Comparison of ENCODE assay signal across 19 cellular contexts in genomic region chr1:111175349-111175748, GRCh38. TPM values are rescaled to one million over a fixed set of nuclear protein-coding genes. Genes with fewer than 3 reads are reported as not detected.
DNase-seq lines count a peak whose midpoint lies in the region; ATAC-seq, FAIRE-seq and TF ChIP-seq lines count a peak whose summit lies in the region.
"Had no signal": no experiment of that assay in that cellular context is flagged by ENCODE, and none has a peak within 500 bp of the region (broad histone marks: within the 10 kb centered on the region; RNA-seq: fewer than 3 reads in every experiment).

No MANE protein-coding gene starts in this region.

- H3K4me3 Mint-ChIP-seq in CD4-positive, alpha-beta T cell: no peak overlapping the region
- no peak overlapping the region for H3K4me3 Mint-ChIP-seq in memory B cell
- no peak overlapping the region for H3K4me3 Mint-ChIP-seq in activated naive CD4-positive, alpha-beta T cell treated with anti-CD3 and anti-CD28 coated beads for 36 hours
- H3K4me3 Mint-ChIP-seq: HFFc6 had no signal

- H3K27ac Mint-ChIP-seq in CD4-positive, alpha-beta T cell: peak overlapping the region; percentile 53
- H3K27ac Mint-ChIP-seq in memory B cell: peak overlapping the region; percentile 71
- H3K27ac Mint-ChIP-seq in activated naive CD4-positive, alpha-beta T cell treated with anti-CD3 and anti-CD28 coated beads for 36 hours: no peak overlapping the region
- H3K27ac Mint-ChIP-seq: HFFc6 had no signal

- H3K4me1 Mint-ChIP-seq in CD4-positive, alpha-beta T cell (ENCODE audit: low read depth): peaks cover 81% of the 10 kb centered on the region
- peaks cover 27% of the 10 kb centered on the region for H3K4me1 Mint-ChIP-seq in memory B cell
- H3K4me1 Mint-ChIP-seq in activated naive CD4-positive, alpha-beta T cell treated with anti-CD3 and anti-CD28 coated beads for 36 hours (ENCODE audit: low read depth): peaks cover 37% of the 10 kb centered on the region

- H3K27me3 Mint-ChIP-seq in CD4-positive, alpha-beta T cell: no peaks in the 10 kb centered on the region
- H3K27me3 Mint-ChIP-seq in memory B cell: no peaks in the 10 kb centered on the region
- no peaks in the 10 kb centered on the region for H3K27me3 Mint-ChIP-seq in activated naive CD4-positive, alpha-beta T cell treated with anti-CD3 and anti-CD28 coated beads for 36 hours (ENCODE audit: low read depth)

- in situ Hi-C loops in IMR-90 (cut with MboI; ENCODE audit: low sequenced_read_pairs): no loop called here

- H2BK120ac ChIP-seq in IMR-90 (ENCODE audit: low read depth, low read length): no peak overlapping the region
- H2BK120ac ChIP-seq in H1 (replicated peaks; ENCODE audit: low read depth, low read length): no peak overlapping the region

- H2BK20ac ChIP-seq in IMR-90 (ENCODE audit: low read depth, low read length) (no peak overlapping the region), H1 (ENCODE audit: low read length) (no peak overlapping the region)

- H3K14ac ChIP-seq in IMR-90 (replicated peaks; ENCODE audit: low read depth, low read length): no peak overlapping the region
- no peak overlapping the region for H3K14ac ChIP-seq in H1 (ENCODE audit: insufficient read length)

- H3K56ac ChIP-seq in IMR-90 (ENCODE audit: extremely low read depth, insufficient read depth, low read length) (no peak overlapping the region), H1 (replicated peaks; ENCODE audit: insufficient read length, low read depth, low read length) (no peak overlapping the region)

- POLR2A ChIA-PET in CD4-positive, alpha-beta T cell (lab: Charles Lee): interaction anchor here (0.7 to 1.7 kb wide), 4 partner anchors 9 to 36 kb away, joined by 3 to 8 read pairs (median 4); no protein-coding TSS in a partner anchor
- POLR2A ChIA-PET in IMR-90 (lab: Charles Lee; ENCODE audit: unreplicated experiment): no interaction called here
- POLR2A ChIA-PET in H1 (lab: Charles Lee; ENCODE audit: partially characterized antibody): interaction anchor here (1.6 kb wide), 1 partner anchor 16 kb away, joined by 4 read pairs; no protein-coding TSS in a partner anchor

- H3K9ac ChIP-seq in IMR-90 (ENCODE audit: low read depth, low read length) (no peak overlapping the region), H1 (replicated peaks in 1 of 4; ENCODE audit: extremely low read depth in 1 of 4, low read depth in 3 of 4, low read length in 3 of 4) (no peak overlapping the region)
- H3K9ac ChIP-seq: BLaER1 treated with 17β-estradiol and CSF1 and Interleukin-3, amounts not matched to agents 10 nM and 100 nM; GM23248 had no signal

- intact Hi-C loops in CD4-positive, alpha-beta T cell (cut with DNase I, micrococcal nuclease): loop anchor here in 1 of 2 experiments (5.0 kb wide), 1 partner anchor 33 kb away; the partner anchor contains the start of genes CEPT1 and DRAM2
- intact Hi-C loops in IMR-90 (cut with micrococcal nuclease) (no loop called here), breast epithelium (cut with DNase I; ENCODE audit: low total_unique reads) (no loop called here), prostate gland (cut with DNase I) (no loop called here)
- intact Hi-C loops in activated naive CD4-positive, alpha-beta T cell treated with anti-CD3 and anti-CD28 coated beads for 36 hours (cut with micrococcal nuclease): no loop called here

- H3K36me3 ChIP-seq in IMR-90 (ENCODE audit: control insufficient read depth, insufficient read depth, low read length) (peaks cover 5% of the 10 kb centered on the region), H1 (ENCODE audit: control insufficient read depth in 2 of 4, insufficient read depth in 4 of 4, low read length in 3 of 4) (peaks cover 0 to 14% (median 0%) of the 10 kb centered on the region in 4 experiments; a peak in 1 of 8 replicates), breast epithelium (peaks cover 2% of the 10 kb centered on the region), prostate gland (no peaks in the 10 kb centered on the region)

- TF ChIP-seq CTCF in CD4-positive, alpha-beta T cell (IDR thresholded peaks at IDR 0.05): no peak
- TF ChIP-seq CTCF in IMR-90 (conservative IDR thresholded peaks at IDR 0.05; ENCODE audit: low read depth, low read length) (no peak), H1 (IDR thresholded peaks at IDR 0.05; ENCODE audit: control extremely low read depth in 1 of 3, insufficient read depth in 1 of 3, low read depth in 1 of 3, low read length in 3 of 3) (no peak), breast epithelium (IDR thresholded peaks at IDR 0.05) (no peak), prostate gland (IDR thresholded peaks at IDR 0.05) (no peak)

- H3K23ac ChIP-seq in IMR-90 (ENCODE audit: low read depth, low read length): no peak overlapping the region
- no peak overlapping the region for H3K23ac ChIP-seq in H1 (ENCODE audit: insufficient read length)

- no peak overlapping the region for H4K91ac ChIP-seq in IMR-90 (ENCODE audit: insufficient read depth, low read depth, low read length)
- H4K91ac ChIP-seq in H1 (replicated peaks; ENCODE audit: insufficient read length, low read length): no peak overlapping the region

- no peaks in the 10 kb centered on the region for H3K23me2 ChIP-seq in H1 (ENCODE audit: low read depth, low read length)

- no peak overlapping the region for H3K4me2 ChIP-seq in IMR-90 (ENCODE audit: low read depth, low read length)
- no peak overlapping the region for H3K4me2 ChIP-seq in H1 (ENCODE audit: insufficient read depth in 1 of 2, low read depth in 2 of 2, low read length in 2 of 2)
- H3K4me2 ChIP-seq: BLaER1 treated with 17β-estradiol and CSF1 and Interleukin-3, amounts not matched to agents 10 nM and 100 nM had no signal

- peaks cover 88% of the 10 kb centered on the region for H3K36me3 Mint-ChIP-seq in CD4-positive, alpha-beta T cell (ENCODE audit: low read depth)
- peaks cover 30% of the 10 kb centered on the region for H3K36me3 Mint-ChIP-seq in memory B cell
- peaks cover 28% of the 10 kb centered on the region for H3K36me3 Mint-ChIP-seq in activated naive CD4-positive, alpha-beta T cell treated with anti-CD3 and anti-CD28 coated beads for 36 hours (ENCODE audit: low read depth)

- H2BK15ac ChIP-seq in IMR-90 (ENCODE audit: low read depth, low read length) (no peak overlapping the region), H1 (ENCODE audit: low read length) (no peak overlapping the region)

- TF ChIP-seq POLR2A in IMR-90 (IDR thresholded peaks at IDR 0.05; ENCODE audit: low read depth, low read length) (no peak), H1 (IDR thresholded peaks at IDR 0.05; ENCODE audit: control extremely low read depth in 1 of 2, low read depth in 2 of 2, low read length in 2 of 2) (no peak), breast epithelium (IDR thresholded peaks at IDR 0.05) (no peak), prostate gland (IDR thresholded peaks at IDR 0.05) (no peak)

- CTCF ChIA-PET in CD4-positive, alpha-beta T cell (lab: Charles Lee): no interaction called here
- CTCF ChIA-PET in IMR-90 (lab: Yijun Ruan, JAX): no interaction called here
- CTCF ChIA-PET in H1 (lab: Charles Lee; ENCODE audit: partially characterized antibody): interaction anchor here (0.8 kb wide), 1 partner anchor 130 kb away, joined by 4 read pairs; no protein-coding TSS in a partner anchor
- CTCF ChIA-PET in activated naive CD4-positive, alpha-beta T cell treated with anti-CD3 and anti-CD28 coated beads for 36 hours (lab: Charles Lee): interaction anchor here (1.1 kb wide), 1 partner anchor 36 kb away, joined by 3 read pairs; the partner anchor contains the start of gene DRAM2

- no peaks in the 10 kb centered on the region for H3K27me3 ChIP-seq in CD4-positive, alpha-beta T cell (ENCODE audit: control insufficient read depth, insufficient read depth, low read length)
- H3K27me3 ChIP-seq in IMR-90 (ENCODE audit: control insufficient read depth, insufficient read depth, low read length) (no peaks in the 10 kb centered on the region), H1 (replicated peaks in 1 of 4; ENCODE audit: control insufficient read depth in 3 of 4, extremely low read depth in 1 of 4, insufficient read depth in 3 of 4, low read length in 3 of 4) (no peaks in the 10 kb centered on the region), breast epithelium (no peaks in the 10 kb centered on the region), prostate gland (replicated peaks; ENCODE audit: insufficient read depth) (no peaks in the 10 kb centered on the region)
- H3K27me3 ChIP-seq: BLaER1 treated with 17β-estradiol and CSF1 and Interleukin-3, amounts not matched to agents 10 nM and 100 nM had no signal

- BruUV-seq in IMR-90 (replicated peaks; lab: Mats Ljungman, UMichigan): no TSS peak

- H2AFZ ChIP-seq in IMR-90 (replicated peaks; ENCODE audit: low read length, poor library complexity) (no peak overlapping the region), H1 (ENCODE audit: low read length) (no peak overlapping the region)
- H2AFZ ChIP-seq: GM23248 had no signal

- no peaks in the 10 kb centered on the region for H4K20me1 ChIP-seq in IMR-90 (ENCODE audit: insufficient read depth, low read length)
- peaks cover 0 to 2% of the 10 kb centered on the region in 2 experiments for H4K20me1 ChIP-seq in H1 (replicated peaks in 1 of 2; ENCODE audit: control insufficient read depth in 1 of 2, insufficient read depth in 2 of 2, low read length in 2 of 2)

- TF ChIP-seq RAD21 in IMR-90 (IDR thresholded peaks at IDR 0.05; ENCODE audit: low read length) (no peak), H1 (IDR thresholded peaks at IDR 0.05 in 1 of 2, conservative IDR thresholded peaks at IDR 0.05 in 1 of 2; ENCODE audit: low read depth in 2 of 2, low read length in 2 of 2) (no peak)

- no peaks in the 10 kb centered on the region for H3K9me3 Mint-ChIP-seq in CD4-positive, alpha-beta T cell
- H3K9me3 Mint-ChIP-seq in memory B cell: no peaks in the 10 kb centered on the region
- H3K9me3 Mint-ChIP-seq in activated naive CD4-positive, alpha-beta T cell treated with anti-CD3 and anti-CD28 coated beads for 36 hours: no peaks in the 10 kb centered on the region
- H3K9me3 Mint-ChIP-seq: HFFc6 had no signal

- H2BK12ac ChIP-seq in H1 (ENCODE audit: low read depth, low read length): no peak overlapping the region

- no peak for ATAC-seq in CD4-positive, alpha-beta T cell (ENCODE audit: poor library complexity)
- ATAC-seq in IMR-90 (ENCODE audit: low read depth) (no peak), memory B cell (ENCODE audit: low read depth) (no peak)

- no peak for FAIRE-seq in H1 (lab: Jason Lieb, UNC)
- FAIRE-seq: D721Med, H54, HTR-8/SVneo had no signal

- no peak overlapping the region for H3K18ac ChIP-seq in IMR-90 (ENCODE audit: low read depth, low read length)
- H3K18ac ChIP-seq in H1 (ENCODE audit: extremely low read depth, low read length): no peak overlapping the region

- H3K4me1 ChIP-seq in IMR-90 (ENCODE audit: control insufficient read depth, insufficient read depth, low read length) (no peaks in the 10 kb centered on the region), H1 (replicated peaks in 1 of 4; ENCODE audit: control insufficient read depth in 3 of 4, insufficient read depth in 4 of 4, low read length in 3 of 4) (no peaks in the 10 kb centered on the region), breast epithelium (no peaks in the 10 kb centered on the region), prostate gland (replicated peaks) (no peaks in the 10 kb centered on the region)
- H3K4me1 ChIP-seq: BLaER1 treated with 17β-estradiol and CSF1 and Interleukin-3, amounts not matched to agents 10 nM and 100 nM; Caco-2 had no signal

- no CpG with 5 or more reads among the region's 3 CpGs for WGBS in IMR-90 (ENCODE audit: extremely low coverage in 2 of 2, insufficient read length in 1 of 2), 2 experiments
- WGBS in H1 (ENCODE audit: extremely low coverage in 1 of 2, insufficient coverage in 1 of 2, insufficient read length in 1 of 2, insufficient replicate concordance in 2 of 2, low coverage in 1 of 2, low lambda C conversion rate in 2 of 2, missing lambda C conversion rate in 1 of 2), 2 experiments: 95% methylated on average over 3 of the region's 3 CpGs; no CpG with 5 or more reads in 1 of the 2 experiments
- 92% methylated on average over 3 of the region's 3 CpGs for WGBS in prostate gland

- H3K79me2 ChIP-seq in H1 (ENCODE audit: control insufficient read depth in 1 of 2, insufficient read depth in 2 of 2, low read length in 2 of 2): no peaks in the 10 kb centered on the region

- dilution Hi-C loops in IMR-90 (cut with HindIII; ENCODE audit: low sequenced_read_pairs, unreplicated experiment): no loop called here

- no peak overlapping the region for H4K8ac ChIP-seq in IMR-90 (ENCODE audit: low read depth in 2 of 2, low read length in 2 of 2)
- no peak overlapping the region for H4K8ac ChIP-seq in H1 (ENCODE audit: extremely low read depth, insufficient read depth, low read length)

- no peak for TF ChIP-seq EP300 in H1 (IDR thresholded peaks at IDR 0.05; ENCODE audit: borderline replicate concordance in 1 of 2, low read depth in 2 of 2, low read length in 2 of 2)

- H2AK9ac ChIP-seq in IMR-90 (replicated peaks; ENCODE audit: low read depth, low read length, poor library complexity): no peak overlapping the region

- H3K79me1 ChIP-seq in IMR-90 (ENCODE audit: low read depth in 1 of 2, low read length in 2 of 2): no peaks in the 10 kb centered on the region
- H3K79me1 ChIP-seq in H1 (ENCODE audit: low read depth, low read length): no peaks in the 10 kb centered on the region

- H4K5ac ChIP-seq in IMR-90 (ENCODE audit: low read depth, low read length) (no peak overlapping the region), H1 (ENCODE audit: insufficient read length, low read depth, low read length) (no peak overlapping the region)

- H3K4ac ChIP-seq in IMR-90 (ENCODE audit: low read depth, low read length) (no peak overlapping the region), H1 (replicated peaks; ENCODE audit: insufficient read length, low read depth, low read length) (no peak overlapping the region)

- H2BK5ac ChIP-seq in IMR-90 (ENCODE audit: low read depth, low read length, poor library complexity, severe bottlenecking): no peak overlapping the region
- no peak overlapping the region for H2BK5ac ChIP-seq in H1 (ENCODE audit: low read depth, low read length)

- DNase-seq in CD4-positive, alpha-beta T cell: no peak
- DNase-seq in IMR-90 (no peak), H1 (ENCODE audit: low read depth in 1 of 2, low spot score in 2 of 2) (no peak), memory B cell (ENCODE audit: low spot score in 2 of 2) (no peak), breast epithelium (ENCODE audit: low spot score in 2 of 2) (no peak), prostate gland (ENCODE audit: low spot score) (no peak), DMS79 treated with DMSO at 0.1 percent for 48 hours (lab: John Stamatoyannopoulos, UW) (no peak)
- DNase-seq in activated naive CD4-positive, alpha-beta T cell treated with anti-CD3 and anti-CD28 coated beads for 36 hours: no peak
- DNase-seq: 8988T, Caco-2, GF-D8, GM23248, HCEC 1CT, HFFc6 had no signal

- H3K9me1 ChIP-seq in IMR-90 (ENCODE audit: insufficient read depth, low read length): no peaks in the 10 kb centered on the region

- no peak overlapping the region for H2AK5ac ChIP-seq in IMR-90 (ENCODE audit: low read depth, low read length)
- H2AK5ac ChIP-seq in H1 (ENCODE audit: low read depth, low read length): no peak overlapping the region

- no peaks in the 10 kb centered on the region for H3K9me3 ChIP-seq in CD4-positive, alpha-beta T cell (ENCODE audit: control insufficient read depth, low read length)
- H3K9me3 ChIP-seq in IMR-90 (ENCODE audit: control insufficient read depth, insufficient read depth, low read length): no peaks in the 10 kb centered on the region
- no peaks in the 10 kb centered on the region for H3K9me3 ChIP-seq in H1 (ENCODE audit: insufficient read depth in 2 of 2, low read depth in 1 of 2, low read length in 1 of 2)
- H3K9me3 ChIP-seq in breast epithelium: no peaks in the 10 kb centered on the region
- no peaks in the 10 kb centered on the region for H3K9me3 ChIP-seq in prostate gland
- H3K9me3 ChIP-seq: BLaER1 treated with 17β-estradiol and CSF1 and Interleukin-3, amounts not matched to agents 10 nM and 100 nM; Caco-2 had no signal

- no peak overlapping the region for H3K4me3 ChIP-seq in IMR-90 (ENCODE audit: insufficient read depth, low read depth, low read length)
- no peak overlapping the region for H3K4me3 ChIP-seq in H1 (ENCODE audit: extremely low read depth in 1 of 4, insufficient read depth in 2 of 4, low read depth in 3 of 4, low read length in 4 of 4)
- no peak overlapping the region for H3K4me3 ChIP-seq in breast epithelium
- no peak overlapping the region for H3K4me3 ChIP-seq in prostate gland
- H3K4me3 ChIP-seq: BLaER1 treated with 17β-estradiol and CSF1 and Interleukin-3, amounts not matched to agents 10 nM and 100 nM; GM23248 had no signal

- H3K27ac ChIP-seq in CD4-positive, alpha-beta T cell (ENCODE audit: low read depth, low read length): no peak overlapping the region
- H3K27ac ChIP-seq in IMR-90 (ENCODE audit: insufficient read depth, low read length) (no peak overlapping the region), H1 (ENCODE audit: low read depth, low read length) (no peak overlapping the region), breast epithelium (no peak overlapping the region), prostate gland (no peak overlapping the region)
- H3K27ac ChIP-seq: BLaER1 treated with 17β-estradiol and CSF1 and Interleukin-3, amounts not matched to agents 10 nM and 100 nM; GM23248 had no signal

RNA-seq across cellular contexts. Expression of gene DENND2D, which starts 25.1 kb away (rescaled TPM):
- 10 to 100 TPM; 60.7 to 62.0 TPM for total RNA-seq in CD4-positive, alpha-beta T cell
- total RNA-seq in IMR-90 (2012; rRNA removed) (0.83 and 0.90 TPM in 2 replicates), breast epithelium (10 to 100 TPM; 27.7 to 70.8 (median 34.4) TPM), prostate gland (10 to 100 TPM; 25.4 to 37.2 TPM)
- polyA plus RNA-seq in IMR-90 (2012; rRNA removed) (0.72 and 0.86 TPM in 2 replicates), H1 (2011; rRNA removed) (1.4 and 1.6 TPM in 2 replicates)
- 0.70 and 0.77 TPM in 2 replicates for polyA plus RNA-seq in IMR-90 (2012; cell fraction: cytosol; rRNA removed)
- polyA plus RNA-seq in IMR-90 (2012; cell fraction: nucleus; rRNA removed; ENCODE audit: low replicate concordance): 0.60 and 1.7 TPM in 2 replicates
- 0.57 and 0.58 TPM in 2 replicates for total RNA-seq in H1 (2021; fragmentation: NEBNext Ultra II Directional; extraction: Animal tissue kit (Norgen Biotek cat#: 25700))
- 1.8 TPM for polyA plus RNA-seq in H1 (2011; cell fraction: cytosol; rRNA removed)
- polyA plus RNA-seq in H1 (2011; cell fraction: nucleus; rRNA removed): 2.8 TPM
- polyA plus RNA-seq in H1 (2012, experiment 1 of 2): 0.84 to 2.4 TPM (median 1.3 TPM) in 4 replicates
- polyA plus RNA-seq in H1 (2012, experiment 2 of 2): 1.4 TPM
- polyA plus RNA-seq in H1 (2013, experiment 1 of 2): 0.47 TPM
- polyA plus RNA-seq in H1 (2013, experiment 2 of 2): 0.48 TPM
- 2.6 and 3.0 TPM in 2 replicates for polyA minus RNA-seq in H1 (2011; rRNA and poly(A)+ RNA removed)
- polyA minus RNA-seq in H1 (2011; cell fraction: cytosol; rRNA and poly(A)+ RNA removed): 1.5 TPM
- 4.1 TPM for polyA minus RNA-seq in H1 (2011; cell fraction: nucleus; rRNA and poly(A)+ RNA removed)
- 100 to 1,000 TPM; 210 to 213 TPM for total RNA-seq in activated naive CD4-positive, alpha-beta T cell treated with anti-CD3 and anti-CD28 coated beads for 36 hours
- total RNA-seq: A673 had no signal

RNA-seq across cellular contexts. Expression of gene CEPT1, which starts 35.3 kb away (rescaled TPM):
- total RNA-seq in CD4-positive, alpha-beta T cell: 10 to 100 TPM; 25.0 to 27.2 TPM
- total RNA-seq in IMR-90 (2012; rRNA removed) (27.4 and 42.8 TPM in 2 replicates), breast epithelium (10 to 100 TPM; 49.8 to 67.7 (median 62.5) TPM), prostate gland (10 to 100 TPM; 32.2 to 52.5 TPM)
- polyA plus RNA-seq in IMR-90 (2012; rRNA removed) (10.3 and 13.3 TPM in 2 replicates), H1 (2011; rRNA removed) (9.0 and 18.5 TPM in 2 replicates)
- 1.7 and 2.0 TPM in 2 replicates for polyA plus RNA-seq in IMR-90 (2012; cell fraction: cytosol; rRNA removed)
- polyA plus RNA-seq in IMR-90 (2012; cell fraction: nucleus; rRNA removed; ENCODE audit: low replicate concordance): 4.0 and 30.8 TPM in 2 replicates
- 28.6 and 29.6 TPM in 2 replicates for total RNA-seq in H1 (2021; fragmentation: NEBNext Ultra II Directional; extraction: Animal tissue kit (Norgen Biotek cat#: 25700))
- polyA plus RNA-seq in H1 (2011; cell fraction: cytosol; rRNA removed): 15.3 TPM
- polyA plus RNA-seq in H1 (2011; cell fraction: nucleus; rRNA removed): 8.6 TPM
- polyA plus RNA-seq in H1 (2012, experiment 1 of 2): 12.6 to 17.9 TPM (median 14.5 TPM) in 4 replicates
- polyA plus RNA-seq in H1 (2012, experiment 2 of 2): 3.2 TPM
- polyA plus RNA-seq in H1 (2013, experiment 1 of 2): 27.3 TPM
- polyA plus RNA-seq in H1 (2013, experiment 2 of 2): 28.2 TPM
- polyA minus RNA-seq in H1 (2011; rRNA and poly(A)+ RNA removed): 30.6 and 45.3 TPM in 2 replicates
- 17.5 TPM for polyA minus RNA-seq in H1 (2011; cell fraction: cytosol; rRNA and poly(A)+ RNA removed)
- polyA minus RNA-seq in H1 (2011; cell fraction: nucleus; rRNA and poly(A)+ RNA removed): 41.0 TPM
- total RNA-seq in activated naive CD4-positive, alpha-beta T cell treated with anti-CD3 and anti-CD28 coated beads for 36 hours: 10 to 100 TPM; 29.0 to 30.3 TPM

RNA-seq across cellular contexts. Expression of gene DRAM2, which starts 35.5 kb away (rescaled TPM):
- total RNA-seq in CD4-positive, alpha-beta T cell: 10 to 100 TPM; 35.7 to 38.7 TPM
- 66.3 and 71.9 TPM in 2 replicates for total RNA-seq in IMR-90 (2012; rRNA removed)
- polyA plus RNA-seq in IMR-90 (2012; rRNA removed): 25.2 and 31.4 TPM in 2 replicates
- polyA plus RNA-seq in IMR-90 (2012; cell fraction: cytosol; rRNA removed): 7.7 and 15.0 TPM in 2 replicates
- polyA plus RNA-seq in IMR-90 (2012; cell fraction: nucleus; rRNA removed; ENCODE audit: low replicate concordance): 3.3 and 30.7 TPM in 2 replicates
- total RNA-seq in H1 (2021; fragmentation: NEBNext Ultra II Directional; extraction: Animal tissue kit (Norgen Biotek cat#: 25700)): 30.0 and 35.2 TPM in 2 replicates
- polyA plus RNA-seq in H1 (2011; rRNA removed): 37.2 and 68.2 TPM in 2 replicates
- 54.1 TPM for polyA plus RNA-seq in H1 (2011; cell fraction: cytosol; rRNA removed)
- 30.7 TPM for polyA plus RNA-seq in H1 (2011; cell fraction: nucleus; rRNA removed)
- polyA plus RNA-seq in H1 (2012, experiment 1 of 2): 34.0 to 38.5 TPM (median 36.6 TPM) in 4 replicates
- polyA plus RNA-seq in H1 (2012, experiment 2 of 2): 4.3 TPM
- polyA plus RNA-seq in H1 (2013, experiment 1 of 2): 43.6 TPM
- polyA plus RNA-seq in H1 (2013, experiment 2 of 2): 47.0 TPM
- 56.4 and 73.5 TPM in 2 replicates for polyA minus RNA-seq in H1 (2011; rRNA and poly(A)+ RNA removed)
- polyA minus RNA-seq in H1 (2011; cell fraction: cytosol; rRNA and poly(A)+ RNA removed): 15.6 TPM
- 29.5 TPM for polyA minus RNA-seq in H1 (2011; cell fraction: nucleus; rRNA and poly(A)+ RNA removed)
- 100 to 1,000 TPM in 1 of 3 donors, 10 to 100 TPM in 2; 51.5 to 122 (median 74.5) TPM for total RNA-seq in breast epithelium
- total RNA-seq in prostate gland: 10 to 100 TPM; 33.3 to 47.8 TPM
- 10 to 100 TPM; 27.7 to 31.1 TPM for total RNA-seq in activated naive CD4-positive, alpha-beta T cell treated with anti-CD3 and anti-CD28 coated beads for 36 hours

RNA-seq across cellular contexts. Expression of gene CHI3L2, which starts 52.2 kb away (rescaled TPM):
- total RNA-seq in CD4-positive, alpha-beta T cell: 10 to 100 TPM; 13.9 to 15.7 TPM
- 0.18 TPM in 1 of 2 replicates, not detected in the other for total RNA-seq in IMR-90 (2012; rRNA removed)
- 0.19 and 0.39 TPM in 2 replicates for polyA plus RNA-seq in IMR-90 (2012; rRNA removed)
- polyA plus RNA-seq in IMR-90 (2012; cell fraction: cytosol; rRNA removed): 0.34 and 0.39 TPM in 2 replicates
- 0.15 and 0.24 TPM in 2 replicates for polyA plus RNA-seq in IMR-90 (2012; cell fraction: nucleus; rRNA removed; ENCODE audit: low replicate concordance)
- not detected in 2 replicates for total RNA-seq in H1 (2021; fragmentation: NEBNext Ultra II Directional; extraction: Animal tissue kit (Norgen Biotek cat#: 25700))
- not detected in 2 replicates for polyA plus RNA-seq in H1 (2011; rRNA removed)
- not detected for polyA plus RNA-seq in H1 (2011; cell fraction: cytosol; rRNA removed)
- polyA plus RNA-seq in H1 (2011; cell fraction: nucleus; rRNA removed): not detected
- polyA plus RNA-seq in H1 (2012, experiment 1 of 2): not detected in 4 replicates
- not detected for polyA plus RNA-seq in H1 (2012, experiment 2 of 2)
- not detected for polyA plus RNA-seq in H1 (2013, experiment 1 of 2)
- 0.04 TPM for polyA plus RNA-seq in H1 (2013, experiment 2 of 2)
- not detected in 2 replicates for polyA minus RNA-seq in H1 (2011; rRNA and poly(A)+ RNA removed)
- not detected for polyA minus RNA-seq in H1 (2011; cell fraction: cytosol; rRNA and poly(A)+ RNA removed)
- not detected for polyA minus RNA-seq in H1 (2011; cell fraction: nucleus; rRNA and poly(A)+ RNA removed)
- 10 to 100 TPM in 2 of 3 donors, 1 to 10 TPM in 1; 9.5 to 22.0 (median 14.1) TPM for total RNA-seq in breast epithelium
- total RNA-seq in prostate gland: 10 to 100 TPM in 1 of 2 donors, under 1 TPM in 1; 0.82 to 10.6 TPM
- 1 to 10 TPM; 5.3 to 5.5 TPM for total RNA-seq in activated naive CD4-positive, alpha-beta T cell treated with anti-CD3 and anti-CD28 coated beads for 36 hours
- total RNA-seq: A673, Caco-2, GM23248 had no signal

Comparison
In these comparisons a context has a peak if more than half of its experiments do, and no peak if none do; other contexts are left out.
1. RNA of gene DENND2D, which starts 25.1 kb away (total RNA-seq): 210 to 213 TPM in activated naive CD4-positive, alpha-beta T cell treated with anti-CD3 and anti-CD28 coated beads for 36 hours, 60.7 to 62.0 TPM in CD4-positive, alpha-beta T cell, 25.4 to 37.2 TPM in prostate gland and 27.7 to 70.8 TPM in breast epithelium; 0.83 to 0.90 TPM in IMR-90 and 0.57 to 0.58 TPM in H1; every median in the first group is over 10 times any median in the second.
2. CTCF ChIA-PET loops: an anchor here in H1 (0.8 kb wide) and activated naive CD4-positive, alpha-beta T cell treated with anti-CD3 and anti-CD28 coated beads for 36 hours (1.1 kb wide); none called in CD4-positive, alpha-beta T cell and IMR-90.